25 cellular contexts compared by ENCODE assay signal in the genomic region with DNA sequence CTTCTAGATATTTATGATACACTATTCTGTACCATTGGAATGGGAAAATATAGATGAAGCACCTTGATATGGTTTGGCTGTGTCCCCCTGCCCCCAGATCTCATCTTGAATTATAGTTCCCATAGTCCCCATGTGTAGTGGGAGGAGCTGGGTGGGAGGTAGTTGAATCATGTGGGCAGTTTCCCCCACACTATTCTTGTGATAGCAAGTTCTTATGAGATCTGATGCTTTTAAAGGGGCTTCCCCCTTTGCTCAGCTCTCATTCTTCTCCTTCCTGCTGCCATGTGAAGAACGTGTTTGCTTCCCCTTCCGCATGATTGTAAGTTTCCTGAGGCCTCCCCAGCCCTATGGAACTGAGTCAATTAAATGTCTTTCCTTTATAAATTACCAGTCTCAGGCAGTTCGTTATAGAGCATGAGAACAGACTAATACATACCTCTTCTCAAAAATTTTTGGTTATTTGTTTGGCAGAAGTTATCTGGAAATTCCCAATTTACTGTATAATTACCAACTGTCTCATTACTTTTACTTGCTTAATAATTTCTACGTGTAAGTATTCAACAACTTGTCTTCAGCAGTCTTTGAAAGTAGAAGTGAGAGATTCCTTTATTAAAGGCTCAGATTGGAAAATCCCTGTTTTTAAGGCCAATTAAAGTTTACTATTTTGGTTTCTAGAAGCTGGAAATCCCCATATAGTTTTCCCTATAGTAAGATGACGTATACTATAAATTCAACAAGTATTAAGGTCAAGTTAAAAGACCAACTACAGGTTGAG.
"Had no signal": no experiment of that assay in that cellular context is flagged by ENCODE, and none has a peak within 500 bp of the region (broad histone marks: within the 10 kb centered on the region; RNA-seq: fewer than 3 reads in every experiment).

No MANE protein-coding gene starts in this region.

- DNase-seq: natural killer cell; occipital lobe; ovary; posterior cingulate gyrus; psoas muscle; right cardiac atrium; right lobe of liver; sigmoid colon; small intestine; stimulated activated CD4-positive, alpha-beta T cell treated with anti-CD3 and anti-CD28 coated beads, Interleukin-15, amount 100 ng/mL, for 24 hours; stimulated activated CD4-positive, alpha-beta T cell treated with anti-CD3 and anti-CD28 coated beads, Interleukin-2, amount 100 ng/mL, for 24 hours; stimulated activated CD4-positive, alpha-beta T cell treated with anti-CD3 and anti-CD28 coated beads, Interleukin-2, amount 100 ng/mL, for 48 hours; stimulated activated CD4-positive, alpha-beta T cell treated with anti-CD3 and anti-CD28 coated beads, Interleukin-4, amount 100 ng/mL, for 24 hours; stimulated activated naive B cell treated with anti-CD40 and anti-IgM and Interleukin-4, amounts not matched to agents 10 μg/mL and 1 μg/mL and 100 μg/mL, for 72 hours; stimulated activated naive CD4-positive, alpha-beta T cell treated with Interleukin-2 at 50 U/mL for 16 hours; substantia nigra; testis; tibial artery; transverse colon; upper lobe of right lung; uterus had no signal

- H3K36me3 ChIP-seq: neural progenitor cell, ovary, right lobe of liver, sigmoid colon, suprapubic skin, tibial artery, transverse colon, upper lobe of right lung, uterus had no signal

- H3K27me3 ChIP-seq: neural progenitor cell, ovary, right lobe of liver, sigmoid colon, suprapubic skin, testis, tibial artery, transverse colon, upper lobe of right lung, uterus had no signal

- H3K4me3 ChIP-seq: neural progenitor cell, ovary, psoas muscle, right lobe of liver, sigmoid colon, suprapubic skin, testis, tibial artery, transverse colon, upper lobe of right lung, uterus had no signal

- H3K27ac ChIP-seq: neural progenitor cell, ovary, parathyroid adenoma, psoas muscle, right lobe of liver, sigmoid colon, suprapubic skin, testis, tibial artery, transverse colon, upper lobe of right lung, uterus had no signal

- H3K9me3 ChIP-seq: ovary, psoas muscle, right lobe of liver, sigmoid colon, suprapubic skin, testis, tibial artery, transverse colon, upper lobe of right lung, uterus had no signal

- H3K4me1 ChIP-seq: neural progenitor cell, parathyroid adenoma, right lobe of liver, suprapubic skin, testis, transverse colon, upper lobe of right lung had no signal

- ATAC-seq: natural killer cell; psoas muscle; right cardiac atrium; right lobe of liver; stimulated activated effector memory CD8-positive, alpha-beta T cell treated with anti-CD3 and anti-CD28 coated beads, Interleukin-12 subunit alpha, Interleukin-12 subunit beta, amount 100 ng/mL, for 72 hours; stimulated activated naive B cell treated with anti-CD40 and anti-IgM and Interleukin-4, amounts not matched to agents 10 μg/mL and 1 μg/mL and 100 μg/mL, for 72 hours; upper lobe of right lung had no signal
